21 cellular contexts compared by ENCODE assay signal in genomic region chr14:85125331-85125730, GRCh38.
"Had no signal": no experiment of that assay in that cellular context is flagged by ENCODE, and none has a peak within 500 bp of the region (broad histone marks: within the 10 kb centered on the region; RNA-seq: fewer than 3 reads in every experiment).

No MANE protein-coding gene starts in this region.

- H3K9me3 ChIP-seq: gastrocnemius medialis, heart right ventricle, lower lobe of right lung, psoas muscle, testis, tibial nerve, upper lobe of right lung, vagina had no signal

- H3K4me1 ChIP-seq: gastrocnemius medialis, left ventricle myocardium inferior, lower lobe of right lung, psoas muscle, testis, upper lobe of right lung, vagina had no signal

- H3K27me3 ChIP-seq: gastrocnemius medialis, heart right ventricle, testis, tibial nerve, upper lobe of right lung, vagina had no signal

- H3K4me3 ChIP-seq: gastrocnemius medialis, heart right ventricle, left ventricle myocardium inferior, lower lobe of right lung, psoas muscle, testis, tibial nerve, upper lobe of right lung, vagina had no signal

- H3K36me3 ChIP-seq: gastrocnemius medialis, heart right ventricle, left ventricle myocardium inferior, lower lobe of right lung, tibial nerve, upper lobe of right lung, vagina had no signal

- ATAC-seq: esophagus mucosa; gastrocnemius medialis; heart right ventricle; lower lobe of right lung; psoas muscle; sciatic nerve; stimulated activated naive B cell treated with anti-CD40 and anti-IgM and Interleukin-4, amounts not matched to agents 10 μg/mL and 1 μg/mL and 100 μg/mL, for 72 hours; stimulated activated naive CD8-positive, alpha-beta T cell treated with anti-CD3 and anti-CD28 coated beads, Interleukin-15, amount 100 ng/mL, for 72 hours; upper lobe of right lung had no signal

- H3K27ac ChIP-seq: gastrocnemius medialis, heart right ventricle, left ventricle myocardium inferior, lower lobe of right lung, psoas muscle, testis, tibial nerve, upper lobe of right lung, vagina had no signal

- DNase-seq: effector memory CD4-positive, alpha-beta T cell; gastrocnemius medialis; heart right ventricle; immature natural killer cell; kidney; left cardiac atrium; left ventricle myocardium inferior; lower lobe of right lung; naive B cell; occipital lobe; psoas muscle; stimulated activated CD4-positive, alpha-beta T cell treated with anti-CD3 and anti-CD28 coated beads, Interleukin-2, amount 100 ng/mL, for 24 hours; stimulated activated CD4-positive, alpha-beta T cell treated with anti-CD3 and anti-CD28 coated beads, Interleukin-4, amount 100 ng/mL, for 4 hours; stimulated activated naive B cell treated with anti-CD40 and anti-IgM and Interleukin-4, amounts not matched to agents 10 μg/mL and 1 μg/mL and 100 μg/mL, for 72 hours; stimulated activated naive CD8-positive, alpha-beta T cell treated with anti-CD3 and anti-CD28 coated beads, Interleukin-15, amount 100 ng/mL, for 72 hours; testis; upper lobe of right lung had no signal
